ENCODE assay signal across 29 cellular contexts in genomic region chr12:54562720-54563356, GRCh38. TPM values are rescaled to one million over a fixed set of nuclear protein-coding genes. Genes with fewer than 3 reads are reported as not detected.
DNase-seq lines count a peak whose midpoint lies in the region; ATAC-seq and TF ChIP-seq lines count a peak whose summit lies in the region.
"Had no signal": no experiment of that assay in that cellular context is flagged by ENCODE, and none has a peak within 500 bp of the region (broad histone marks: within the 10 kb centered on the region; RNA-seq: fewer than 3 reads in every experiment).

No MANE protein-coding gene starts in this region.

- no peaks in the 10 kb centered on the region for H3K36me3 Mint-ChIP-seq in natural killer cell treated with Interleukin-12 subunit alpha and Interleukin-12 subunit beta and Interleukin-15 and Interleukin-18, amount 100 ng/mL, for 72 hours
- no peaks in the 10 kb centered on the region for H3K36me3 Mint-ChIP-seq in natural killer cell
- peaks cover 10% of the 10 kb centered on the region for H3K36me3 Mint-ChIP-seq in activated T-helper 1 cell treated with anti-CD3 and anti-CD28 coated beads, Interleukin-12 subunit alpha, Interleukin-12 subunit beta, Interleukin-2, Interleukin-4 antibody, amounts not matched to agents 30 ng/mL and 10 ng/mL and 1 ng/mL, durations not matched to agents 14 hours and 24 hours and 36 hours (ENCODE audit: low read depth)

- peak overlapping the region in 1 of 2 donors; percentile 12 for H3K27ac Mint-ChIP-seq in natural killer cell treated with Interleukin-12 subunit alpha and Interleukin-12 subunit beta and Interleukin-15 and Interleukin-18, amount 100 ng/mL, for 72 hours
- H3K27ac Mint-ChIP-seq in natural killer cell = peak overlapping the region in 1 of 2 donors; percentile 86
- H3K27ac Mint-ChIP-seq in activated T-helper 1 cell treated with anti-CD3 and anti-CD28 coated beads, Interleukin-12 subunit alpha, Interleukin-12 subunit beta, Interleukin-2, Interleukin-4 antibody, amounts not matched to agents 30 ng/mL and 10 ng/mL and 1 ng/mL, durations not matched to agents 14 hours and 24 hours and 36 hours = peak overlapping the region; percentile 50

- H3K27ac ChIP-seq in thoracic aorta = peak overlapping the region in 1 of 2 donors; percentile 89
- H3K27ac ChIP-seq: C4-2B, parathyroid adenoma had no signal

- no peak for ATAC-seq in natural killer cell treated with Interleukin-12 subunit alpha and Interleukin-12 subunit beta and Interleukin-15 and Interleukin-18, amount 100 ng/mL, for 72 hours
- ATAC-seq in natural killer cell (no peak), thoracic aorta (ENCODE audit: insufficient number of reproducible peaks, low FRiP score, low read depth) (no peak)
- ATAC-seq in stimulated activated naive CD8-positive, alpha-beta T cell treated with anti-CD3 and anti-CD28 coated beads, Interleukin-15, Interleukin-2, amounts not matched to agents 100 U/mL and 50 U/mL, for 24 hours = no peak
- ATAC-seq: HepG2, Panc1, sciatic nerve had no signal

- intact Hi-C loops in natural killer cell (cut with micrococcal nuclease) = no loop called here
- intact Hi-C loops in activated T-helper 1 cell treated with anti-CD3 and anti-CD28 coated beads, Interleukin-12 subunit alpha, Interleukin-12 subunit beta, Interleukin-2, Interleukin-4 antibody, amounts not matched to agents 30 ng/mL and 10 ng/mL and 1 ng/mL, durations not matched to agents 14 hours and 24 hours and 36 hours (cut with micrococcal nuclease) = loop anchor here (5.0 to 10.0 kb wide), 2 partner anchors 41 to 1152 kb away; partner anchors contain the start of gene BLOC1S1

- H3K9me3 ChIP-seq in thoracic aorta = no peaks in the 10 kb centered on the region
- H3K9me3 ChIP-seq: Caco-2, HAP-1 had no signal

- H3K4me3 ChIP-seq in thoracic aorta = peak overlapping the region; percentile 82
- H3K4me3 ChIP-seq: HAP-1 had no signal

- no peaks in the 10 kb centered on the region for H3K36me3 ChIP-seq in thoracic aorta
- H3K36me3 ChIP-seq: HAP-1 had no signal

- H3K27me3 ChIP-seq in thoracic aorta (replicated peaks; ENCODE audit: insufficient read depth) = no peaks in the 10 kb centered on the region

- H3K9me3 Mint-ChIP-seq in natural killer cell treated with Interleukin-12 subunit alpha and Interleukin-12 subunit beta and Interleukin-15 and Interleukin-18, amount 100 ng/mL, for 72 hours = peaks cover 3% of the 10 kb centered on the region
- H3K9me3 Mint-ChIP-seq in natural killer cell = no peaks in the 10 kb centered on the region
- no peaks in the 10 kb centered on the region for H3K9me3 Mint-ChIP-seq in activated T-helper 1 cell treated with anti-CD3 and anti-CD28 coated beads, Interleukin-12 subunit alpha, Interleukin-12 subunit beta, Interleukin-2, Interleukin-4 antibody, amounts not matched to agents 30 ng/mL and 10 ng/mL and 1 ng/mL, durations not matched to agents 14 hours and 24 hours and 36 hours
- H3K9me3 Mint-ChIP-seq: activated T-cell treated with anti-CD3 and anti-CD28 coated beads, Interleukin-2, amount 50 U/mL, for 24 hours; central memory CD8-positive, alpha-beta T cell; immature natural killer cell had no signal

- TF ChIP-seq CTCF in natural killer cell (IDR thresholded peaks at IDR 0.05) (no peak), thoracic aorta (IDR thresholded peaks at IDR 0.05) (no peak)

- no peaks in the 10 kb centered on the region for H3K27me3 Mint-ChIP-seq in natural killer cell treated with Interleukin-12 subunit alpha and Interleukin-12 subunit beta and Interleukin-15 and Interleukin-18, amount 100 ng/mL, for 72 hours
- no peaks in the 10 kb centered on the region for H3K27me3 Mint-ChIP-seq in natural killer cell (ENCODE audit: low read depth in 2 of 2)
- no peaks in the 10 kb centered on the region for H3K27me3 Mint-ChIP-seq in activated T-helper 1 cell treated with anti-CD3 and anti-CD28 coated beads, Interleukin-12 subunit alpha, Interleukin-12 subunit beta, Interleukin-2, Interleukin-4 antibody, amounts not matched to agents 30 ng/mL and 10 ng/mL and 1 ng/mL, durations not matched to agents 14 hours and 24 hours and 36 hours (ENCODE audit: insufficient read depth)
- H3K27me3 Mint-ChIP-seq: activated T-cell treated with anti-CD3 and anti-CD28 coated beads, Interleukin-2, amount 50 U/mL, for 24 hours; central memory CD8-positive, alpha-beta T cell had no signal

- H3K4me3 Mint-ChIP-seq in natural killer cell treated with Interleukin-12 subunit alpha and Interleukin-12 subunit beta and Interleukin-15 and Interleukin-18, amount 100 ng/mL, for 72 hours = peak overlapping the region; percentile 86
- no peak overlapping the region for H3K4me3 Mint-ChIP-seq in natural killer cell
- H3K4me3 Mint-ChIP-seq in activated T-helper 1 cell treated with anti-CD3 and anti-CD28 coated beads, Interleukin-12 subunit alpha, Interleukin-12 subunit beta, Interleukin-2, Interleukin-4 antibody, amounts not matched to agents 30 ng/mL and 10 ng/mL and 1 ng/mL, durations not matched to agents 14 hours and 24 hours and 36 hours = peak overlapping the region; percentile 78

- DNase-seq in natural killer cell treated with Interleukin-12 subunit alpha and Interleukin-12 subunit beta and Interleukin-15 and Interleukin-18, amount 100 ng/mL, for 72 hours (ENCODE audit: low spot score) = no peak
- DNase-seq in natural killer cell = no peak
- no peak for DNase-seq in activated T-helper 1 cell treated with anti-CD3 and anti-CD28 coated beads, Interleukin-12 subunit alpha, Interleukin-12 subunit beta, Interleukin-2, Interleukin-4 antibody, amounts not matched to agents 30 ng/mL and 10 ng/mL and 1 ng/mL, durations not matched to agents 14 hours and 24 hours and 36 hours (ENCODE audit: low spot score)
- DNase-seq in kidney glomerular epithelial cell (lab: John Stamatoyannopoulos, UW) = peak; percentile 13
- no peak for DNase-seq in thoracic aorta (ENCODE audit: low spot score)
- DNase-seq in stimulated activated naive CD8-positive, alpha-beta T cell treated with anti-CD3 and anti-CD28 coated beads, Interleukin-15, Interleukin-2, amounts not matched to agents 100 U/mL and 50 U/mL, for 24 hours = no peak
- DNase-seq in KG1 (lab: John Stamatoyannopoulos, UW) = no peak
- DNase-seq in NCI-H1092 treated with DMSO at 0.1 percent for 48 hours (lab: John Stamatoyannopoulos, UW) = no peak
- DNase-seq: activated CD4-positive, alpha-beta T cell treated with anti-CD3 and anti-CD28 coated beads for 48 hours; activated T-cell treated with anti-CD3 and anti-CD28 coated beads, Interleukin-2, amount 50 U/mL, for 24 hours; Caco-2; immature natural killer cell; Kasumi-1; mesenchymal stem cell; MV-4-11; NCI-H1436 treated with DMSO at 0.1 percent for 48 hours; NCI-H2107; NCI-H345; NCI-H69; Right ventricle myocardium superior; stimulated activated CD4-positive, alpha-beta T cell treated with anti-CD3 and anti-CD28 coated beads, Interleukin-4, amount 100 ng/mL, for 4 hours had no signal

- H3K4me1 Mint-ChIP-seq in natural killer cell treated with Interleukin-12 subunit alpha and Interleukin-12 subunit beta and Interleukin-15 and Interleukin-18, amount 100 ng/mL, for 72 hours (ENCODE audit: low read depth in 2 of 2) = peaks cover 31 to 32% of the 10 kb centered on the region in 2 donors
- peaks cover 15 to 29% of the 10 kb centered on the region in 2 donors for H3K4me1 Mint-ChIP-seq in natural killer cell
- peaks cover 47% of the 10 kb centered on the region for H3K4me1 Mint-ChIP-seq in activated T-helper 1 cell treated with anti-CD3 and anti-CD28 coated beads, Interleukin-12 subunit alpha, Interleukin-12 subunit beta, Interleukin-2, Interleukin-4 antibody, amounts not matched to agents 30 ng/mL and 10 ng/mL and 1 ng/mL, durations not matched to agents 14 hours and 24 hours and 36 hours (ENCODE audit: low read depth)

- H3K4me1 ChIP-seq in thoracic aorta (ENCODE audit: control insufficient read depth in 1 of 2, low read depth in 2 of 2) = peaks cover 3 to 37% of the 10 kb centered on the region in 2 donors
- H3K4me1 ChIP-seq: Caco-2 had no signal

RNA-seq across cellular contexts. Expression of gene PDE1B, which starts 13.4 kb away (rescaled TPM):
- 10 to 100 TPM; 28.4 to 34.6 TPM for total RNA-seq in natural killer cell treated with Interleukin-12 subunit alpha and Interleukin-12 subunit beta and Interleukin-15 and Interleukin-18, amount 100 ng/mL, for 72 hours
- total RNA-seq in natural killer cell (10 to 100 TPM; 11.8 to 15.0 (median 12.4) TPM), thoracic aorta (10 to 100 TPM; 35.5 to 39.2 TPM)
- 29.9 and 30.4 TPM in 2 replicates for total RNA-seq in activated T-helper 1 cell treated with anti-CD3 and anti-CD28 coated beads, Interleukin-12 subunit alpha, Interleukin-12 subunit beta, Interleukin-2, Interleukin-4 antibody, amounts not matched to agents 30 ng/mL and 10 ng/mL and 1 ng/mL, durations not matched to agents 14 hours and 24 hours and 36 hours
- total RNA-seq: Caco-2, dermis microvascular lymphatic vessel endothelial cell, HepG2 had no signal

RNA-seq across cellular contexts. Expression of gene PPP1R1A, which starts 25.6 kb away (rescaled TPM):
- total RNA-seq in natural killer cell treated with Interleukin-12 subunit alpha and Interleukin-12 subunit beta and Interleukin-15 and Interleukin-18, amount 100 ng/mL, for 72 hours = not detected
- total RNA-seq in natural killer cell = not detected
- total RNA-seq in activated T-helper 1 cell treated with anti-CD3 and anti-CD28 coated beads, Interleukin-12 subunit alpha, Interleukin-12 subunit beta, Interleukin-2, Interleukin-4 antibody, amounts not matched to agents 30 ng/mL and 10 ng/mL and 1 ng/mL, durations not matched to agents 14 hours and 24 hours and 36 hours = 0.29 TPM in 1 of 2 replicates, not detected in the other
- total RNA-seq in thoracic aorta = 10 to 100 TPM in 1 of 2 donors, 1 to 10 TPM in 1; 3.3 to 10.3 TPM
- total RNA-seq: dermis microvascular lymphatic vessel endothelial cell had no signal
